ENCODE assay signal across 8 cellular contexts in the genomic region with DNA sequence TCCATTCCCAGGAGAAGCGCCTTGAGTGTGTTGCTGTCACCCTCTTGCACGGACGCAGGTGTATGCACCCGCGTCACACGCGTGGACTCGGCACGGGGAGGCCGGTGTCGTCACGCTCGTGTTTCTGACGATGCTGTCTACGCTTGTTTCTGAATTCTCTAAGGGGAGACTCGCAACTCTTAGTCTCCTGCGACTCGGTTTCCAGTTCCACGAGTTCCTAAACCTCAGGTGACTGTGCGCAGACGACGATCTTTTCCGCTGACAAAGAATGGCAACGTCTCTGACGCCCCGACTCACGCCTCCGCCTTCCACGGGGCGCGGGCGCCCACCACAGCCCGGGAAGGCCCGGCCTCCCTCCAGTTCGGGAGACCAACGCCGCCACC. TPM values are rescaled to one million over a fixed set of nuclear protein-coding genes. Genes with fewer than 3 reads are reported as not detected.
DNase-seq lines count a peak whose midpoint lies in the region; ATAC-seq and TF ChIP-seq lines count a peak whose summit lies in the region.

No MANE protein-coding gene starts in this region.

- WGBS in urinary bladder = under 1% methylated on average over 37 of the region's 37 CpGs

- H3K4me1 ChIP-seq in mucosa of descending colon (ENCODE audit: low read depth) = peaks cover 19% of the 10 kb centered on the region
- no peaks in the 10 kb centered on the region for H3K4me1 ChIP-seq in urinary bladder (ENCODE audit: insufficient read depth)

- DNase-seq in Right ventricle myocardium inferior (ENCODE audit: missing footprints) (peak; percentile 71), cardiac septum (ENCODE audit: low spot score) (no peak), RKO (ENCODE audit: low spot score) (peak; percentile 38), mucosa of descending colon (peak; percentile 47 to 75 (median 69)), 8988T (no peak)
- peak; percentile 58 for DNase-seq in effector CD8-positive, alpha-beta T cell (lab: John Stamatoyannopoulos, UW)

- intact Hi-C loops in Right ventricle myocardium inferior (cut with DNase I) (loop anchor here (2.0 to 5.0 kb wide), 2 partner anchors 60 to 361 kb away; a partner anchor contains a TSS), cardiac septum (cut with DNase I) (loop anchor here (2.0 kb wide), 1 partner anchor 60 kb away; a partner anchor contains a TSS), mucosa of descending colon (cut with DNase I, micrococcal nuclease) (no loop called here)

- no peak for ATAC-seq in Right ventricle myocardium inferior
- ATAC-seq in mucosa of descending colon = peak; percentile 0
- no peak for ATAC-seq in HG03108 (IDR thresholded peaks at IDR 0.05; ENCODE audit: unreplicated experiment)

- no peaks in the 10 kb centered on the region for H3K9me3 ChIP-seq in mucosa of descending colon

- H3K4me3 ChIP-seq in mucosa of descending colon = peak overlapping the region; percentile 56
- H3K4me3 ChIP-seq in urinary bladder (ENCODE audit: low read depth, low read length) = peak overlapping the region; percentile 57

- TF ChIP-seq CTCF in mucosa of descending colon (IDR thresholded peaks at IDR 0.05) = no peak

- H3K36me3 ChIP-seq in mucosa of descending colon (ENCODE audit: low read depth) (no peaks in the 10 kb centered on the region), urinary bladder (ENCODE audit: insufficient read depth) (no peaks in the 10 kb centered on the region)

- peak overlapping the region; percentile 100 for H3K27ac ChIP-seq in urinary bladder (ENCODE audit: low read depth)

RNA-seq across cellular contexts. Expression of a gene that starts 0.6 kb away (rescaled TPM):
- total RNA-seq in Right ventricle myocardium inferior (14.6 TPM), cardiac septum (28.9 TPM), mucosa of descending colon (10 to 100 TPM; 37.7 to 71.2 (median 65.8) TPM), urinary bladder (86.0 TPM)
- polyA plus RNA-seq in urinary bladder = 31.4 TPM

RNA-seq across cellular contexts. Expression of a gene that starts 7.8 kb away (rescaled TPM):
- 28.9 TPM for total RNA-seq in Right ventricle myocardium inferior
- 28.1 TPM for total RNA-seq in cardiac septum
- total RNA-seq in mucosa of descending colon = 10 to 100 TPM; 18.3 to 24.1 (median 20.8) TPM
- 12.2 TPM for total RNA-seq in urinary bladder
- 8.9 TPM for polyA plus RNA-seq in urinary bladder

RNA-seq across cellular contexts. Expression of a gene that starts 22.7 kb away (rescaled TPM):
- total RNA-seq in Right ventricle myocardium inferior = 0.30 TPM
- 0.51 TPM for total RNA-seq in cardiac septum
- not detected for total RNA-seq in mucosa of descending colon
- total RNA-seq in urinary bladder = not detected
- polyA plus RNA-seq in urinary bladder = not detected

Comparison
In these comparisons a context has a peak if more than half of its experiments do, and no peak if none do; other contexts are left out.
1. DNase-seq: peak in Right ventricle myocardium inferior (single experiment), RKO (single experiment), effector CD8-positive, alpha-beta T cell (single experiment) and mucosa of descending colon (3 of 3); none in cardiac septum (single experiment) and 8988T (single experiment).
2. intact Hi-C loops: an anchor here in Right ventricle myocardium inferior (2.0 to 5.0 kb wide) and cardiac septum (2.0 kb wide); none called in mucosa of descending colon.